10 cellular contexts compared by ENCODE assay signal in the genomic region with DNA sequence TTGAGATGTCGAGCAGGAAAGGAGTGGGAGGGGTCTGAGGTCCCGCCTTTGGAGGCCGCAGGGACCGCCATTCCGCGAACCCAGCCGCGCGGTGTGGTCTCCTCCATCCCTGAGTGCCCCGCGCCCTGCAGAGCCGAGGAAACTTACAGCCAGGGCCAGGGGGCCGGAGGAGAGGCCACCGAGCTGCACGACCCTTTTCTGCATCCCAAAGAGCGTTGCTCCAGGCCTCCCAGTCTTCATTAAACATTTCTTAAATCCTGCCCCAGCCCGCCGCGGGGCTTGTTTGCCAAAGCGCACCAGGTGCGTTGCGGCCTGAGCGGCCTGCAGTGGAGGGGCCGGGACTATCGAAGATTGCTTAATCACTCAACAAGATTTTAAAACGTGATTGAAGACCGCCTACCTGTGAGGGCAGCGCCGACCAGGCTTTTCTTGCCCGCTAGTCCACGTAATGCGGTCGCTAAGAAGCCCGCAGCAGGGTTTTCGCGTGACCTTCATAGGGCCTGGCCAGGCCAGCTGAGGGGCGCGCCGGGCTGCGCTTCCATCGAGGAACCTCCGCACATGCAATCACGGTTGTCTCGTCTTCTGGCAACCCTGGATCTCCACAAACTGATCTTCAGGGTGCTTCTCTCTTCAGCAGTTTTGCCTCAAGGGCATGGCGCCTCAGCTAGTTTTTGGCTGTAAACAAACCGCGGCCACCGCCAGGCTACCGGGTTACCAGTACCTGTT. TPM values are rescaled to one million over a fixed set of nuclear protein-coding genes. Genes with fewer than 3 reads are reported as not detected.
DNase-seq lines count a peak whose midpoint lies in the region; ATAC-seq and TF ChIP-seq lines count a peak whose summit lies in the region.
"Had no signal": no experiment of that assay in that cellular context is flagged by ENCODE, and none has a peak within 500 bp of the region (broad histone marks: within the 10 kb centered on the region; RNA-seq: fewer than 3 reads in every experiment).

No MANE protein-coding gene starts in this region.

- H3K9me3 Mint-ChIP-seq in CD8-positive, alpha-beta memory T cell, result peaks cover 0 to 4% (median 0%) of the 10 kb centered on the region in 5 donors
- no peaks in the 10 kb centered on the region for H3K9me3 Mint-ChIP-seq in activated T-cell treated with anti-CD3 and anti-CD28 coated beads, Interleukin-2, amount 50 U/mL, for 72 hours

- H3K36me3 ChIP-seq in CD8-positive, alpha-beta memory T cell (ENCODE audit: insufficient read depth, low read length), result no peaks in the 10 kb centered on the region
- H3K36me3 ChIP-seq in hepatocyte (replicated peaks; ENCODE audit: insufficient read depth, low read depth) (no peaks in the 10 kb centered on the region), prostate gland (no peaks in the 10 kb centered on the region)

- ATAC-seq in T-helper 17 cell, result no peak
- no peak for ATAC-seq in activated T-cell treated with anti-CD3 and anti-CD28 coated beads, Interleukin-2, amount 50 U/mL, for 72 hours (replicated peaks in 1 of 2)

- H3K4me1 Mint-ChIP-seq in CD8-positive, alpha-beta memory T cell, result peaks cover 6 to 12% (median 10%) of the 10 kb centered on the region in 3 donors
- no peaks in the 10 kb centered on the region for H3K4me1 Mint-ChIP-seq in T-helper 17 cell
- no peaks in the 10 kb centered on the region for H3K4me1 Mint-ChIP-seq in activated T-cell treated with anti-CD3 and anti-CD28 coated beads, Interleukin-2, amount 50 U/mL, for 72 hours (ENCODE audit: low read depth)

- H3K36me3 Mint-ChIP-seq in CD8-positive, alpha-beta memory T cell, result no peaks in the 10 kb centered on the region
- no peaks in the 10 kb centered on the region for H3K36me3 Mint-ChIP-seq in T-helper 17 cell (ENCODE audit: low read depth)
- H3K36me3 Mint-ChIP-seq in activated T-cell treated with anti-CD3 and anti-CD28 coated beads, Interleukin-2, amount 50 U/mL, for 72 hours (ENCODE audit: insufficient read depth in 2 of 2), result no peaks in the 10 kb centered on the region

- intact Hi-C loops in prostate gland (cut with DNase I), result loop anchor here (5.0 to 10.0 kb wide), 4 partner anchors 182 to 662 kb away; a partner anchor contains a TSS

- peaks cover 13% of the 10 kb centered on the region for H4K20me1 ChIP-seq in hepatocyte (ENCODE audit: insufficient read depth, poor library complexity, severe bottlenecking)

- H3K9me3 ChIP-seq in CD8-positive, alpha-beta memory T cell (ENCODE audit: low read length), result no peaks in the 10 kb centered on the region
- H3K9me3 ChIP-seq in T-helper 17 cell (ENCODE audit: control insufficient read depth, low read length, poor library complexity, severe bottlenecking), result no peaks in the 10 kb centered on the region
- H3K9me3 ChIP-seq in hepatocyte (ENCODE audit: low read depth), result no peaks in the 10 kb centered on the region
- no peaks in the 10 kb centered on the region for H3K9me3 ChIP-seq in prostate gland

- H3K27me3 Mint-ChIP-seq in CD8-positive, alpha-beta memory T cell, result peaks cover 21 to 30% of the 10 kb centered on the region in 2 donors
- peaks cover 51% of the 10 kb centered on the region for H3K27me3 Mint-ChIP-seq in T-helper 17 cell
- H3K27me3 Mint-ChIP-seq in activated T-cell treated with anti-CD3 and anti-CD28 coated beads, Interleukin-2, amount 50 U/mL, for 72 hours (ENCODE audit: low read depth), result peaks cover 18% of the 10 kb centered on the region

- no peaks in the 10 kb centered on the region for H3K9me2 ChIP-seq in hepatocyte (replicated peaks; ENCODE audit: insufficient read depth)

- DNase-seq in CD8-positive, alpha-beta memory T cell, result no peak
- no peak for DNase-seq in T-helper 17 cell
- DNase-seq in hepatocyte (ENCODE audit: low spot score), result peak; percentile 56
- DNase-seq in prostate gland (ENCODE audit: low spot score), result peak; percentile 38
- no peak for DNase-seq in AML-193 (lab: John Stamatoyannopoulos, UW)
- no peak for DNase-seq in DMS 273 (lab: John Stamatoyannopoulos, UW; ENCODE audit: unreplicated experiment)
- no peak for DNase-seq in NCI-H345 (lab: John Stamatoyannopoulos, UW)
- no peak for DNase-seq in activated T-cell treated with anti-CD3 and anti-CD28 coated beads, Interleukin-2, amount 50 U/mL, for 72 hours
- DNase-seq: SHP77; stimulated activated CD4-positive, alpha-beta T cell treated with anti-CD3 and anti-CD28 coated beads, Interleukin-4, amount 100 ng/mL, for 1 hour had no signal

- H3K4me2 ChIP-seq in hepatocyte, result peak overlapping the region; percentile 96

- TF ChIP-seq POLR2A in prostate gland (IDR thresholded peaks at IDR 0.05), result no peak

- H3K79me2 ChIP-seq in hepatocyte, result peaks cover 24% of the 10 kb centered on the region

- H2AFZ ChIP-seq in hepatocyte, result peak overlapping the region; percentile 45

- WGBS in hepatocyte (ENCODE audit: low lambda C conversion rate, missing lambda C conversion rate), result 27% methylated on average over 49 of the region's 49 CpGs
- 43% methylated on average over 48 of the region's 49 CpGs for WGBS in prostate gland

- POLR2A ChIA-PET in CD8-positive, alpha-beta memory T cell (lab: Charles Lee), result no interaction called here

- CTCF ChIA-PET in CD8-positive, alpha-beta memory T cell (lab: Charles Lee), result no interaction called here

- peak overlapping the region; percentile 26 to 80 (median 63) for H3K4me3 Mint-ChIP-seq in CD8-positive, alpha-beta memory T cell
- H3K4me3 Mint-ChIP-seq in T-helper 17 cell, result peak overlapping the region; percentile 78
- peak overlapping the region in 1 of 2 donors; percentile 38 for H3K4me3 Mint-ChIP-seq in activated T-cell treated with anti-CD3 and anti-CD28 coated beads, Interleukin-2, amount 50 U/mL, for 72 hours

- no peak overlapping the region for H3K27ac ChIP-seq in CD8-positive, alpha-beta memory T cell (ENCODE audit: low read depth, low read length)
- H3K27ac ChIP-seq in hepatocyte, result peak overlapping the region; percentile 99
- peak overlapping the region; percentile 96 to 99 for H3K27ac ChIP-seq in prostate gland

- peaks cover 5% of the 10 kb centered on the region for H3K4me1 ChIP-seq in CD8-positive, alpha-beta memory T cell (ENCODE audit: insufficient read depth, low read length)
- H3K4me1 ChIP-seq in hepatocyte (ENCODE audit: insufficient read depth), result peaks cover 21% of the 10 kb centered on the region
- H3K4me1 ChIP-seq in prostate gland (replicated peaks), result no peaks in the 10 kb centered on the region

- TF ChIP-seq CTCF in hepatocyte (IDR thresholded peaks at IDR 0.05; ENCODE audit: poor library complexity) (no peak), prostate gland (IDR thresholded peaks at IDR 0.05) (no peak)

- H3K27me3 ChIP-seq in CD8-positive, alpha-beta memory T cell (ENCODE audit: insufficient read depth, low read length, poor library complexity, severe bottlenecking), result no peaks in the 10 kb centered on the region
- H3K27me3 ChIP-seq in hepatocyte (no peaks in the 10 kb centered on the region), prostate gland (replicated peaks; ENCODE audit: insufficient read depth) (no peaks in the 10 kb centered on the region)

- H3K27ac Mint-ChIP-seq in CD8-positive, alpha-beta memory T cell, result no peak overlapping the region
- H3K27ac Mint-ChIP-seq in T-helper 17 cell, result no peak overlapping the region
- H3K27ac Mint-ChIP-seq in activated T-cell treated with anti-CD3 and anti-CD28 coated beads, Interleukin-2, amount 50 U/mL, for 72 hours, result no peak overlapping the region

- H3K4me3 ChIP-seq in CD8-positive, alpha-beta memory T cell (ENCODE audit: low read length), result no peak overlapping the region
- H3K4me3 ChIP-seq in hepatocyte (peak overlapping the region; percentile 74), prostate gland (peak overlapping the region; percentile 92 to 96)

RNA-seq across cellular contexts. Expression of a gene that starts 2.0 kb away (rescaled TPM):
- total RNA-seq in CD8-positive, alpha-beta memory T cell, result 1 to 10 TPM; 1.4 to 1.8 TPM
- 2.8 TPM for polyA plus RNA-seq in CD8-positive, alpha-beta memory T cell
- total RNA-seq in T-helper 17 cell (1 to 10 TPM; 1.3 to 1.5 TPM), hepatocyte (61.3 and 61.5 TPM in 2 replicates), prostate gland (10 to 100 TPM; 70.2 to 89.7 TPM)
- 81.0 and 85.3 TPM in 2 replicates for polyA plus RNA-seq in hepatocyte
- 1 to 10 TPM in 1 of 2 donors, under 1 TPM in 1; 0.72 to 2.5 TPM for total RNA-seq in activated T-cell treated with anti-CD3 and anti-CD28 coated beads, Interleukin-2, amount 50 U/mL, for 72 hours

Comparison
In these comparisons a context has a peak if more than half of its experiments do, and no peak if none do; other contexts are left out.
1. DNase-seq: peak in hepatocyte (single experiment) and prostate gland (single experiment); none in CD8-positive, alpha-beta memory T cell (0 of 5), T-helper 17 cell (0 of 3), AML-193 (0 of 2), DMS 273 (single experiment), NCI-H345 (single experiment) and activated T-cell treated with anti-CD3 and anti-CD28 coated beads, Interleukin-2, amount 50 U/mL, for 72 hours (0 of 2).
2. RNA of a gene that starts 2.0 kb away (total RNA-seq): 70.2 to 89.7 TPM in prostate gland and 61.3 to 61.5 TPM in hepatocyte; 0.72 to 2.5 TPM in activated T-cell treated with anti-CD3 and anti-CD28 coated beads, Interleukin-2, amount 50 U/mL, for 72 hours, 1.4 to 1.8 TPM in CD8-positive, alpha-beta memory T cell and 1.3 to 1.5 TPM in T-helper 17 cell; every median in the first group is over 10 times any median in the second.